Comparison of ENCODE assay signal across 8 cellular contexts in the genomic region with DNA sequence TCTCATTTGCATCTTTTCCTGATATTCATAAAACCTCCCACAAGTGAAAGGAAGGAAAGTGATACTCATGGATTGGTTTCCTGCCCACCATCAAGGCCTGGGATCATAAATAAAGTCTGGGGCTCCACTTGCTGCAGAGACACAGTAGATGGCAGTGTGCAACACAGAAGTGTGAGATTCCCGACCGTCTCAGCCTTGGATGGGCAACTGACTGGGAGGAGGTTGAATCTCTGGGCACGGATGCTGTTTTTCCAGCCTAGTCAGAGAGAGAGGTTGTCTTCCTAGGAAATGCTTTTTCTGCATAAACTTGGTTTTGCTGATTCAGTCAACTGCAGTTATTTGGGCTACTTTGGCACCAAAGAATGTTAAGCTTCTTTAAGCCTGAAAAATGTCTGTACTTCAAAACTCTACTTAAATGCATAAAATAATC. TPM values are rescaled to one million over a fixed set of nuclear protein-coding genes. Genes with fewer than 3 reads are reported as not detected.
DNase-seq lines count a peak whose midpoint lies in the region; ATAC-seq and TF ChIP-seq lines count a peak whose summit lies in the region.

No MANE protein-coding gene starts in this region.

- TF ChIP-seq CTCF in Calu3 (IDR thresholded peaks at IDR 0.05; ENCODE audit: unreplicated experiment): peak; percentile 44
- peak; percentile 87 for TF ChIP-seq CTCF in LNCaP clone FGC (IDR thresholded peaks at IDR 0.05; ENCODE audit: control insufficient read depth, extremely low read depth, insufficient read depth)
- peak; percentile 46 for TF ChIP-seq CTCF in RWPE1 (conservative IDR thresholded peaks at IDR 0.05; ENCODE audit: low read depth)

- no peaks in the 10 kb centered on the region for H3K4me1 Mint-ChIP-seq in Calu3 (ENCODE audit: low read depth, unreplicated experiment)

- H3K27me3 Mint-ChIP-seq in Calu3 (ENCODE audit: unreplicated experiment): no peaks in the 10 kb centered on the region

- H3K27ac ChIP-seq in RWPE1 (no peak overlapping the region), neuronal stem cell (replicated peaks; ENCODE audit: low read length) (no peak overlapping the region)

- no peak overlapping the region for H3K4me3 ChIP-seq in LNCaP clone FGC (ENCODE audit: low read depth, low read length)
- no peak overlapping the region for H3K4me3 ChIP-seq in neuronal stem cell (ENCODE audit: low read length in 2 of 2)

- H3K14ac ChIP-seq in neuronal stem cell (ENCODE audit: low read length): no peak overlapping the region

- H3K4ac ChIP-seq in neuronal stem cell (ENCODE audit: low read length): no peak overlapping the region

- H4K91ac ChIP-seq in neuronal stem cell (ENCODE audit: low read depth, low read length, poor library complexity): no peak overlapping the region

- H3K9ac ChIP-seq in neuronal stem cell (ENCODE audit: low read depth, low read length, poor library complexity): no peak overlapping the region

- peaks cover 4 to 21% of the 10 kb centered on the region in 2 donors for H3K4me1 ChIP-seq in neuronal stem cell (ENCODE audit: control insufficient read depth in 2 of 2, insufficient read depth in 1 of 2, low read depth in 1 of 2, low read length in 2 of 2)

- H3K9me3 ChIP-seq in neuronal stem cell (replicated peaks in 1 of 2; ENCODE audit: control insufficient read depth in 2 of 2, insufficient read depth in 1 of 2, low read depth in 1 of 2, low read length in 2 of 2): peaks cover 0 to 4% of the 10 kb centered on the region in 2 donors

- no peaks in the 10 kb centered on the region for H3K79me1 ChIP-seq in neuronal stem cell (ENCODE audit: low read depth, low read length)

- CTCF ChIA-PET in Calu3 (lab: Charles Lee) (no interaction called here), RWPE1 (lab: Yijun Ruan, JAX) (interaction anchor here (0.6 kb wide), 1 partner anchor 1059 kb away, joined by 3 read pairs; no protein-coding TSS in a partner anchor)

- H2BK12ac ChIP-seq in neuronal stem cell (ENCODE audit: low read length): no peak overlapping the region

- H3K36me3 Mint-ChIP-seq in Calu3 (ENCODE audit: insufficient read depth, unreplicated experiment): no peaks in the 10 kb centered on the region

- peak overlapping the region; percentile 21 for H2AFZ ChIP-seq in neuronal stem cell (ENCODE audit: low read length)

- DNase-seq in Calu3 (peak; percentile 51), LNCaP clone FGC (ENCODE audit: low read depth) (peak; percentile 49), RWPE1 (ENCODE audit: low spot score) (peak; percentile 59), fibroblast of gingiva (ENCODE audit: low read depth) (peak; percentile 85), neuronal stem cell (ENCODE audit: low spot score) (peak; percentile 59), RPMI8226 (no peak), left colon (no peak)
- no peak for DNase-seq in stimulated activated naive CD8-positive, alpha-beta T cell treated with anti-CD3 and anti-CD28 coated beads, Interleukin-15, Interleukin-2, amounts not matched to agents 100 U/mL and 50 U/mL, for 24 hours

- H3K9me3 Mint-ChIP-seq in Calu3 (ENCODE audit: low read depth, unreplicated experiment): no peaks in the 10 kb centered on the region

- ATAC-seq in left colon: no peak
- no peak for ATAC-seq in stimulated activated naive CD8-positive, alpha-beta T cell treated with anti-CD3 and anti-CD28 coated beads, Interleukin-15, Interleukin-2, amounts not matched to agents 100 U/mL and 50 U/mL, for 24 hours

- no peak overlapping the region for H4K8ac ChIP-seq in neuronal stem cell (ENCODE audit: low read depth, low read length)

- no peak overlapping the region for H3K4me2 ChIP-seq in neuronal stem cell (ENCODE audit: insufficient read depth, low read length, poor library complexity, severe bottlenecking)

- H2BK15ac ChIP-seq in neuronal stem cell (ENCODE audit: low read length): no peak overlapping the region

- POLR2A ChIA-PET in RWPE1 (lab: Yijun Ruan, JAX; ENCODE audit: low non-redundant PET): no interaction called here

- H2BK5ac ChIP-seq in neuronal stem cell (ENCODE audit: low read length): no peak overlapping the region

- no peak overlapping the region for H2AK5ac ChIP-seq in neuronal stem cell (ENCODE audit: low read depth, low read length)

- no peaks in the 10 kb centered on the region for H3K27me3 ChIP-seq in neuronal stem cell (ENCODE audit: control insufficient read depth in 3 of 3, insufficient read depth in 3 of 3, low read depth in 1 of 3, low read length in 3 of 3)

- H3K36me3 ChIP-seq in neuronal stem cell (replicated peaks in 1 of 2; ENCODE audit: control insufficient read depth in 2 of 2, insufficient read depth in 2 of 2, low read length in 2 of 2): no peaks in the 10 kb centered on the region

- no peak overlapping the region for H3K23ac ChIP-seq in neuronal stem cell (ENCODE audit: low read depth, low read length, poor library complexity)

- no peak overlapping the region for H2BK120ac ChIP-seq in neuronal stem cell (ENCODE audit: low read depth, low read length)

- no TSS peak for BruUV-seq in Calu3 (replicated peaks; lab: Mats Ljungman, UMichigan)

- no peak overlapping the region for H3K27ac Mint-ChIP-seq in Calu3 (ENCODE audit: unreplicated experiment)

- H3K4me3 Mint-ChIP-seq in Calu3 (ENCODE audit: low read depth, unreplicated experiment): no peak overlapping the region

- WGBS in neuronal stem cell (ENCODE audit: extremely low coverage in 2 of 2, insufficient read length in 2 of 2, insufficient replicate concordance in 1 of 2), 2 donors: no CpG with 5 or more reads among the region's 3 CpGs

- intact Hi-C loops in Calu3 (cut with micrococcal nuclease; ENCODE audit: unreplicated experiment) (loop anchor here (1.0 to 10.0 kb wide), 3 partner anchors 35 to 1600 kb away; no protein-coding TSS in a partner anchor), left colon (cut with DNase I, micrococcal nuclease) (no loop called here)

- no peak overlapping the region for H3K18ac ChIP-seq in neuronal stem cell (ENCODE audit: low read length)

RNA-seq across cellular contexts. Expression of gene RFPL4B, which starts 9.9 kb away (rescaled TPM):
- total RNA-seq in Calu3 (2022): not detected in 2 replicates
- polyA plus RNA-seq in neuronal stem cell (2013, experiment 1 of 2): not detected
- 0.01 TPM for polyA plus RNA-seq in neuronal stem cell (2013, experiment 2 of 2)
- total RNA-seq in left colon: not detected

Comparison
In these comparisons a context has a peak if more than half of its experiments do, and no peak if none do; other contexts are left out.
1. DNase-seq: peak in Calu3 (single experiment), LNCaP clone FGC (single experiment), RWPE1 (single experiment), fibroblast of gingiva (single experiment) and neuronal stem cell (single experiment); none in RPMI8226 (single experiment), left colon (0 of 2) and stimulated activated naive CD8-positive, alpha-beta T cell treated with anti-CD3 and anti-CD28 coated beads, Interleukin-15, Interleukin-2, amounts not matched to agents 100 U/mL and 50 U/mL, for 24 hours (single experiment).
2. Peak in every context shown above with its lines, with median percentiles within 50 percentile points of each other: CTCF ChIP-seq.